Comparison of ENCODE assay signal across 12 cellular contexts in the genomic region with DNA sequence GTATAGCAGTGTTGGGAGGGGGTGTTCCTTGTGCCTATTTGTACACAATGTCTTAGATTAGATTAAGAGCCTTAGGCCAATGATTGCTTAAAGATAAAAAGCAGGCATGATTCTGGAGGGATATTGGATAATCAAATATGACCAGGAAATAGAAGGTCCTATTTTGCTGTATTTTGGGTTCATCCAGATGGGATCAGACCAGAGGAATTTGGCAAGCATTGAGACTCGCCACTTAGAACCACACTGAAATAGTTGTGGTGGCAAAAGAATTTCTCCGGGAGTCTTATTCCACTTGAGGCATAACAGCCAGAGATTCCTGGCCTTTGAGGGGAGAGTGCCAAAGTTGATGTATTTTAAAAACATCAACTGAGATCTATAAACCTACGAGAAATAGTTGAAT.
DNase-seq lines count a peak whose midpoint lies in the region; ATAC-seq and TF ChIP-seq lines count a peak whose summit lies in the region.
"Had no signal": no experiment of that assay in that cellular context is flagged by ENCODE, and none has a peak within 500 bp of the region (broad histone marks: within the 10 kb centered on the region; RNA-seq: fewer than 3 reads in every experiment).

No MANE protein-coding gene starts in this region.

- no peaks in the 10 kb centered on the region for H3K9me3 ChIP-seq in SJSA1 (replicated peaks)
- H3K9me3 ChIP-seq in gastrocnemius medialis: no peaks in the 10 kb centered on the region
- peaks cover 0 to 32% (median 9%) of the 10 kb centered on the region in 11 donors for H3K9me3 ChIP-seq in heart right ventricle

- no peaks in the 10 kb centered on the region for H3K27me3 ChIP-seq in SJSA1 (replicated peaks)
- H3K27me3 ChIP-seq in gastrocnemius medialis: no peaks in the 10 kb centered on the region
- no peaks in the 10 kb centered on the region for H3K27me3 ChIP-seq in heart right ventricle

- 0 out of 2 replicates have a peak, but pooled peaks cover 2% of the 10 kb centered on the region for H3K36me3 ChIP-seq in SJSA1
- H3K36me3 ChIP-seq in gastrocnemius medialis: no peaks in the 10 kb centered on the region
- H3K36me3 ChIP-seq in heart right ventricle: no peaks in the 10 kb centered on the region

- TF ChIP-seq POLR2A in gastrocnemius medialis (IDR thresholded peaks at IDR 0.05): no peak

- ATAC-seq in gastrocnemius medialis: peak; percentile 27 to 47
- no peak for ATAC-seq in heart right ventricle
- ATAC-seq: HepG2; stimulated activated naive CD8-positive, alpha-beta T cell treated with anti-CD3 and anti-CD28 coated beads, Interleukin-15, Interleukin-2, amounts not matched to agents 100 U/mL and 50 U/mL, for 24 hours had no signal

- intact Hi-C loops in gastrocnemius medialis (cut with DNase I; ENCODE audit: low total_unique reads): no loop called here
- intact Hi-C loops in heart right ventricle (cut with DNase I): loop anchor here in 3 of 10 donors (5.0 to 10.0 kb wide), 2 partner anchors 85 to 668 kb away; no protein-coding TSS in a partner anchor

- WGBS in heart right ventricle, 2 donors: 72 to 75% methylated on average over 3 of the region's 3 CpGs

- H3K4me1 ChIP-seq in SJSA1 (replicated peaks) (peaks cover 52% of the 10 kb centered on the region), gastrocnemius medialis (peaks cover 40 to 57% of the 10 kb centered on the region in 2 donors), heart right ventricle (peaks cover 7 to 35% (median 24%) of the 10 kb centered on the region in 9 donors)

- H3K4me3 ChIP-seq in SJSA1 (no peak overlapping the region), fibroblast of the aortic adventitia (ENCODE audit: low read depth, low read length) (no peak overlapping the region), gastrocnemius medialis (no peak overlapping the region), heart right ventricle (no peak overlapping the region)

- TF ChIP-seq CTCF in fibroblast of the aortic adventitia (IDR thresholded peaks at IDR 0.05; ENCODE audit: insufficient read depth, low read length) (no peak), gastrocnemius medialis (IDR thresholded peaks at IDR 0.05 in 4 of 5, conservative IDR thresholded peaks at IDR 0.05 in 1 of 5) (no peak), GM13976 (IDR thresholded peaks at IDR 0.05; ENCODE audit: borderline replicate concordance, control extremely low read depth, extremely low read depth, insufficient read depth, missing control alignments) (no peak), heart right ventricle (IDR thresholded peaks at IDR 0.05) (no peak)

- H3K27ac ChIP-seq in SJSA1 (peak overlapping the region; percentile 94), gastrocnemius medialis (peak overlapping the region; percentile 57 to 83 (median 81)), heart right ventricle (peak overlapping the region in 5 of 10 donors; percentile 3 to 86 (median 71))

- peak; percentile 95 for DNase-seq in Daoy (ENCODE audit: low read depth)
- peak; percentile 82 to 84 for DNase-seq in SJSA1 (ENCODE audit: low read depth in 1 of 2, low spot score in 2 of 2)
- peak; percentile 99 for DNase-seq in fibroblast of the aortic adventitia (ENCODE audit: low read depth)
- peak in 1 of 2 donors; percentile 37 for DNase-seq in gastrocnemius medialis
- DNase-seq in GM13976 (ENCODE audit: low spot score): no peak
- DNase-seq in heart right ventricle: no peak
- no peak for DNase-seq in amygdala (lab: John Stamatoyannopoulos, UW)
- no peak for DNase-seq in NCI-H2107 treated with DMSO at 0.1 percent for 48 hours (lab: John Stamatoyannopoulos, UW; ENCODE audit: unreplicated experiment)
- DNase-seq: activated T-cell treated with anti-CD3 and anti-CD28 coated beads, Interleukin-2, amount 50 U/mL, for 1 hour; occipital lobe; stimulated activated naive CD8-positive, alpha-beta T cell treated with anti-CD3 and anti-CD28 coated beads, Interleukin-15, Interleukin-2, amounts not matched to agents 100 U/mL and 50 U/mL, for 24 hours had no signal

- in situ Hi-C loops in gastrocnemius medialis (cut with MboI; ENCODE audit: low sequenced_read_pairs in 4 of 4): no loop called here
- in situ Hi-C loops in GM13976 (cut with MboI; ENCODE audit: low sequenced_read_pairs, unreplicated experiment): no loop called here

Comparison
In these comparisons a context has a peak if more than half of its experiments do, and no peak if none do; other contexts are left out.
1. DNase-seq: peak in Daoy (single experiment), SJSA1 (2 of 2) and fibroblast of the aortic adventitia (single experiment); none in GM13976 (single experiment), heart right ventricle (0 of 2), amygdala (0 of 56) and NCI-H2107 treated with DMSO at 0.1 percent for 48 hours (single experiment).
2. ATAC-seq: peak in gastrocnemius medialis (2 of 2); none in heart right ventricle (0 of 8).